Comparison of ENCODE assay signal across 9 cellular contexts in the genomic region with DNA sequence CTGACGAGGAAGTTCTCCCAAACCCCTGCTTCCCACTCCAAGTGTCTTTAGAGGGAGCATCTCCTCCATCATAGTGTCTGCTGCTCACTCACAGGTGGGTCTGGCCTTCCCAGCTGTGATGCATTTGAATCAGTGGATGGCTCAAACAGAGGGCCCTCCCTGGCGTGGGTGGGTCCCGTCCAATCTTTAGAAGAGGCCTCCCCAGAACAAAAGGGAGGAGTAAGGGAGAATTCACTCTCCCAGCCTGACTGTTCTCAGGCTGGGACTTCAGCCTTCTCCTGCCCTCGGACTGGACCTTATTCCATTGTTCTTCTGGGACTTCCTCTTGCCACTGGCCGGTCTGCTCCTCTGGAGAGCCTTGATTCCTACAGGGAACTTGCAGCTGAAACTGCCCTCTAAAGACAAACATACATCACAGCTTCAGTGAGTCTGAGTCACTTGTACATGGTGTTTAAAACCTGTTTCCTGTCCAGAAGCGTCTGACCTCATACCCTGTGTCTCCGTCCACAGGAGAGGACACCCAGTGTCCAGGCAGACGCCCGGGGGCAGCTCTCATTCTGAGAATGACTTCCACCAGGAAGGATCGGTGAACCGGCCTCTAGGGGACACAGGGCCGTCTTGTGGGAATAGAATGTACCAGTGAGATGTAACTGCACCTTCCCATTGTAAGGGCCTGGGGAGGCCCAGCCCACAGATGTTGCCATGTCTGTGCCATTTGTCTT.
"Had no signal": no experiment of that assay in that cellular context is flagged by ENCODE, and none has a peak within 500 bp of the region (broad histone marks: within the 10 kb centered on the region; RNA-seq: fewer than 3 reads in every experiment).

No MANE protein-coding gene starts in this region.

- H3K9me3 ChIP-seq: ovary, thyroid gland had no signal

- H3K4me1 ChIP-seq: neural progenitor cell, thyroid gland had no signal

- H3K27me3 Mint-ChIP-seq: activated T-helper 17 cell treated with anti-CD3 and anti-CD28 coated beads, Interleukin-2, amount 50 U/mL, for 72 hours; naive B cell; stimulated activated memory B cell treated with anti-CD40 and anti-IgM and Interleukin-4, amounts not matched to agents 10 μg/mL and 1 μg/mL and 100 μg/mL, for 72 hours had no signal

- H3K9me3 Mint-ChIP-seq: activated T-helper 17 cell treated with anti-CD3 and anti-CD28 coated beads, Interleukin-2, amount 50 U/mL, for 72 hours; naive B cell; stimulated activated memory B cell treated with anti-CD40 and anti-IgM and Interleukin-4, amounts not matched to agents 10 μg/mL and 1 μg/mL and 100 μg/mL, for 72 hours had no signal

- H3K4me3 ChIP-seq: neural progenitor cell, ovary, thyroid gland had no signal

- H3K36me3 Mint-ChIP-seq: naive B cell; neural progenitor cell; stimulated activated memory B cell treated with anti-CD40 and anti-IgM and Interleukin-4, amounts not matched to agents 10 μg/mL and 1 μg/mL and 100 μg/mL, for 72 hours had no signal

- H3K36me3 ChIP-seq: neural progenitor cell, ovary, thyroid gland had no signal

- H3K27ac Mint-ChIP-seq: activated T-helper 17 cell treated with anti-CD3 and anti-CD28 coated beads, Interleukin-2, amount 50 U/mL, for 72 hours; naive B cell; neural progenitor cell; stimulated activated memory B cell treated with anti-CD40 and anti-IgM and Interleukin-4, amounts not matched to agents 10 μg/mL and 1 μg/mL and 100 μg/mL, for 72 hours had no signal

- DNase-seq: activated naive CD4-positive, alpha-beta T cell treated with Interleukin-2 at 50 U/mL for 16 hours; caudate nucleus; hippocampal formation; naive B cell; ovary; thyroid gland had no signal

- H3K4me3 Mint-ChIP-seq: activated T-helper 17 cell treated with anti-CD3 and anti-CD28 coated beads, Interleukin-2, amount 50 U/mL, for 72 hours; naive B cell; neural progenitor cell; stimulated activated memory B cell treated with anti-CD40 and anti-IgM and Interleukin-4, amounts not matched to agents 10 μg/mL and 1 μg/mL and 100 μg/mL, for 72 hours had no signal

- H3K27ac ChIP-seq: neural progenitor cell, ovary, thyroid gland had no signal

- H3K27me3 ChIP-seq: neural progenitor cell, ovary, thyroid gland had no signal

- H3K4me1 Mint-ChIP-seq: activated T-helper 17 cell treated with anti-CD3 and anti-CD28 coated beads, Interleukin-2, amount 50 U/mL, for 72 hours; naive B cell; neural progenitor cell; stimulated activated memory B cell treated with anti-CD40 and anti-IgM and Interleukin-4, amounts not matched to agents 10 μg/mL and 1 μg/mL and 100 μg/mL, for 72 hours had no signal
